8 cellular contexts compared by ENCODE assay signal in genomic region chr2:197705143-197705911, GRCh38. TPM values are rescaled to one million over a fixed set of nuclear protein-coding genes. Genes with fewer than 3 reads are reported as not detected.
DNase-seq lines count a peak whose midpoint lies in the region; ATAC-seq and TF ChIP-seq lines count a peak whose summit lies in the region.

Gene MARS2 (plus strand): TSS chr2:197705369. CDS start chr2:197705406, 37 bp downstream.

- no peak for TF ChIP-seq EP300 in esophagus muscularis mucosa (IDR thresholded peaks at IDR 0.05)

- TF ChIP-seq CTCF in Peyer's patch (IDR thresholded peaks at IDR 0.05) = no peak
- TF ChIP-seq CTCF in esophagus muscularis mucosa (IDR thresholded peaks at IDR 0.05) = peak in 2 of 3 experiments; percentile 7

- H3K36me3 ChIP-seq in Peyer's patch (no peaks in the 10 kb centered on the region), esophagus muscularis mucosa (no peaks in the 10 kb centered on the region)

- peak; percentile 81 for ATAC-seq in GM21737 (IDR thresholded peaks at IDR 0.05; ENCODE audit: unreplicated experiment)

- H3K27ac ChIP-seq in Peyer's patch (peak within 1 kb of the TSS; percentile 71 to 83 (median 79)), esophagus muscularis mucosa (replicated peaks in 1 of 4) (peak within 1 kb of the TSS; percentile 76 to 87 (median 78))

- H3K27me3 ChIP-seq in Peyer's patch (no peaks in the 10 kb centered on the region), esophagus muscularis mucosa (no peaks in the 10 kb centered on the region)

- H3K9me3 ChIP-seq in Peyer's patch (no peaks in the 10 kb centered on the region), esophagus muscularis mucosa (no peaks in the 10 kb centered on the region)

- H3K4me3 ChIP-seq in Peyer's patch (peak within 1 kb of the TSS; percentile 53 to 83 (median 80)), esophagus muscularis mucosa (peak within 1 kb of the TSS; percentile 82 to 95 (median 92))

- intact Hi-C loops in esophagus muscularis mucosa (cut with DNase I) = loop anchor here (5.0 to 10.0 kb wide), 2 partner anchors 193 to 251 kb away; partner anchors contain the start of gene COQ10B

- DNase-seq in DMS79 (lab: John Stamatoyannopoulos, UW) (peak; percentile 77), KG1 (lab: John Stamatoyannopoulos, UW) (peak; percentile 87), Peyer's patch (peak; percentile 86 to 97 (median 97)), esophagus muscularis mucosa (ENCODE audit: extremely low spot score) (peak; percentile 98), myocyte (ENCODE audit: low read depth) (peak; percentile 93)
- DNase-seq in activated T-cell treated with anti-CD3 and anti-CD28 coated beads, Interleukin-2, amount 50 U/mL, for 48 hours = peak; percentile 90 to 93
- peak; percentile 84 to 87 for DNase-seq in stimulated activated CD8-positive, alpha-beta memory T cell treated with anti-CD3 and anti-CD28 coated beads, Interleukin-7, amount 100 ng/mL, for 48 hours (ENCODE audit: extremely low read depth in 1 of 2, low read depth in 1 of 2)

- peak; percentile 41 to 52 for TF ChIP-seq POLR2A in Peyer's patch (IDR thresholded peaks at IDR 0.05)
- peak; percentile 18 for TF ChIP-seq POLR2A in esophagus muscularis mucosa (IDR thresholded peaks at IDR 0.05; ENCODE audit: low read depth)

- H3K4me1 ChIP-seq in Peyer's patch (peaks cover 0 to 30% (median 9%) of the 10 kb centered on the region in 4 donors), esophagus muscularis mucosa (peaks cover 25 to 56% (median 40%) of the 10 kb centered on the region in 4 donors)

- 1% methylated on average over 12 of the region's 85 CpGs for WGBS in esophagus muscularis mucosa

RNA-seq across cellular contexts. Expression of gene MARS2, which starts in this region (rescaled TPM):
- total RNA-seq in Peyer's patch = 10 to 100 TPM in 1 of 4 donors, 1 to 10 TPM in 3; 5.8 to 13.4 (median 8.1) TPM
- 1 to 10 TPM; 3.3 to 9.6 (median 5.1) TPM for total RNA-seq in esophagus muscularis mucosa
- total RNA-seq in myocyte = 5.8 and 6.0 TPM in 2 replicates
- polyA plus RNA-seq in myocyte (2012) = 2.9 TPM

Comparison
In these comparisons a context has a peak if more than half of its experiments do, and no peak if none do; other contexts are left out.
1. Peak in every context shown above with its lines: DNase-seq, ATAC-seq, H3K4me3 ChIP-seq and H3K27ac ChIP-seq.
2. CTCF ChIP-seq: peak in esophagus muscularis mucosa (2 of 3); none in Peyer's patch (0 of 6).